ENCODE assay signal across 1 cellular context in genomic region chr11:15336016-15336415, GRCh38.
TF ChIP-seq lines count a peak whose summit lies in the region.

No MANE protein-coding gene starts in this region.

TF ChIP-seq in GM23338, 12 proteins besides CTCF, POLR2A, EP300 and RAD21 (continued from another document):
- TF ChIP-seq ZNF462 (CRISPR knock-in tag; IDR thresholded peaks at IDR 0.05): no peak
- TF ChIP-seq POLR2AphosphoS5 (IDR thresholded peaks at IDR 0.05; ENCODE audit: low read depth): no peak
- TF ChIP-seq JUNB (IDR thresholded peaks at IDR 0.05; ENCODE audit: unreplicated experiment): no peak
- TF ChIP-seq ETS1 (IDR thresholded peaks at IDR 0.05): no peak
- no peak for TF ChIP-seq EZH2 (IDR thresholded peaks at IDR 0.05; ENCODE audit: low read depth, unreplicated experiment)
- no peak for TF ChIP-seq REST (IDR thresholded peaks at IDR 0.05; ENCODE audit: unreplicated experiment)
- no peak for TF ChIP-seq CREB1 (CRISPR knock-in tag; IDR thresholded peaks at IDR 0.05; ENCODE audit: low read depth)
- no peak for TF ChIP-seq EZH2phosphoT487 (IDR thresholded peaks at IDR 0.05; ENCODE audit: unreplicated experiment)
- TF ChIP-seq ZNF331 (CRISPR knock-in tag; IDR thresholded peaks at IDR 0.05; ENCODE audit: low read depth): no peak
